Comparison of ENCODE assay signal across 1 cellular context in the genomic region with DNA sequence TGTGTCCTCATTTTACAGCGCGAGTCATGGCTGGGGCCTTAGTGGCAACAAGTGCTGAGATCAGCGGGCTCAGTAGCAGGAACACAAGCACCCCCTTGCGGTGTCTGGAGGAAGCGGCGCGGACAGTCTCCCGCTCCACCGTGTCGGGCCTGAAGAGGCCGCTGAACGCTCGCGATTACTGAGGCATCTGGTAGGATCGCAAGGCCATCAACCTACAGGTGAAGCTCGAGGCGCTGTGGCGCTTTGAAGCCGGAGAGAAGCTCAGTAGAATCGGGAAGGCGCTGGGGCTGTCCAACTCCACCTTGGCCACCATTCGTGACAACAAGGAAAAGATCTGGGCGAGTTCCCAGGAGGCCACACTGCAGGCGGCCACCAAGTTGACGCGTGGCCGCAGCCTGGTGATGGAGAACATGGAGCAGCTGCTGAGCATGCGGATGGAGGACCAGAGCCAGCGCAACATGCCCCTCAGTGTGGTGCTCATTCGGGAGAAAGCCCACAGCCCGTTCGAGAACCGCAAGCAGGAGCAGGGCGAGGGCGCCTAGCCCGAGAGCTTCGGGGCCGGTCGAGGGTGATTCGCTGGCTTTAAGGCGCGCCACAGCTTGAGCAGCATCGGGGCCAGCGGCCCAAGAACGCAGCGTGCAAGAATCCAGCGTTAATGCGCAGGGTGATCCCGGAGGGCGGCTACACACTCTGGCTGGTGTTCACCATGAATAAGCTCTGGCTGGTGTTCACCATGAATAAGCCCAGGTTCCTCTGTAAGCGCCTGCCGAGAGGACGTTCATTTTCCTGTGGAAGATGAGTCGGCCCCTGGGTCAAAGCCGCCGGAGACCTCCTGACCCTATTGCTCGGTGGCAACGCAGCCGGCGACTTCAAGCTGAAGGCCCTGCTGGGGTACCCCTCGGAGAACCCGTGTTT.
TF ChIP-seq lines count a peak whose summit lies in the region.

No MANE protein-coding gene starts in this region.

TF ChIP-seq in K562, 482 proteins besides CTCF, POLR2A, EP300 and RAD21 (continued from another document and continues in another):
- TF ChIP-seq, protein P1, sequence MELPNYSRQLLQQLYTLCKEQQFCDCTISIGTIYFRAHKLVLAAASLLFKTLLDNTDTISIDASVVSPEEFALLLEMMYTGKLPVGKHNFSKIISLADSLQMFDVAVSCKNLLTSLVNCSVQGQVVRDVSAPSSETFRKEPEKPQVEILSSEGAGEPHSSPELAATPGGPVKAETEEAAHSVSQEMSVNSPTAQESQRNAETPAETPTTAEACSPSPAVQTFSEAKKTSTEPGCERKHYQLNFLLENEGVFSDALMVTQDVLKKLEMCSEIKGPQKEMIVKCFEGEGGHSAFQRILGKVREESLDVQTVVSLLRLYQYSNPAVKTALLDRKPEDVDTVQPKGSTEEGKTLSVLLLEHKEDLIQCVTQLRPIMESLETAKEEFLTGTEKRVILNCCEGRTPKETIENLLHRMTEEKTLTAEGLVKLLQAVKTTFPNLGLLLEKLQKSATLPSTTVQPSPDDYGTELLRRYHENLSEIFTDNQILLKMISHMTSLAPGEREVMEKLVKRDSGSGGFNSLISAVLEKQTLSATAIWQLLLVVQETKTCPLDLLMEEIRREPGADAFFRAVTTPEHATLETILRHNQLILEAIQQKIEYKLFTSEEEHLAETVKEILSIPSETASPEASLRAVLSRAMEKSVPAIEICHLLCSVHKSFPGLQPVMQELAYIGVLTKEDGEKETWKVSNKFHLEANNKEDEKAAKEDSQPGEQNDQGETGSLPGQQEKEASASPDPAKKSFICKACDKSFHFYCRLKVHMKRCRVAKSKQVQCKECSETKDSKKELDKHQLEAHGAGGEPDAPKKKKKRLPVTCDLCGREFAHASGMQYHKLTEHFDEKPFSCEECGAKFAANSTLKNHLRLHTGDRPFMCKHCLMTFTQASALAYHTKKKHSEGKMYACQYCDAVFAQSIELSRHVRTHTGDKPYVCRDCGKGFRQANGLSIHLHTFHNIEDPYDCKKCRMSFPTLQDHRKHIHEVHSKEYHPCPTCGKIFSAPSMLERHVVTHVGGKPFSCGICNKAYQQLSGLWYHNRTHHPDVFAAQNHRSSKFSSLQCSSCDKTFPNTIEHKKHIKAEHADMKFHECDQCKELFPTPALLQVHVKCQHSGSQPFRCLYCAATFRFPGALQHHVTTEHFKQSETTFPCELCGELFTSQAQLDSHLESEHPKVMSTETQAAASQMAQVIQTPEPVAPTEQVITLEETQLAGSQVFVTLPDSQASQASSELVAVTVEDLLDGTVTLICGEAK (IDR thresholded peaks at IDR 0.05): peak; percentile 63
- TF ChIP-seq, protein P1 (CRISPR knock-in tag; IDR thresholded peaks at IDR 0.05): no peak
- TF ChIP-seq, protein P2, sequence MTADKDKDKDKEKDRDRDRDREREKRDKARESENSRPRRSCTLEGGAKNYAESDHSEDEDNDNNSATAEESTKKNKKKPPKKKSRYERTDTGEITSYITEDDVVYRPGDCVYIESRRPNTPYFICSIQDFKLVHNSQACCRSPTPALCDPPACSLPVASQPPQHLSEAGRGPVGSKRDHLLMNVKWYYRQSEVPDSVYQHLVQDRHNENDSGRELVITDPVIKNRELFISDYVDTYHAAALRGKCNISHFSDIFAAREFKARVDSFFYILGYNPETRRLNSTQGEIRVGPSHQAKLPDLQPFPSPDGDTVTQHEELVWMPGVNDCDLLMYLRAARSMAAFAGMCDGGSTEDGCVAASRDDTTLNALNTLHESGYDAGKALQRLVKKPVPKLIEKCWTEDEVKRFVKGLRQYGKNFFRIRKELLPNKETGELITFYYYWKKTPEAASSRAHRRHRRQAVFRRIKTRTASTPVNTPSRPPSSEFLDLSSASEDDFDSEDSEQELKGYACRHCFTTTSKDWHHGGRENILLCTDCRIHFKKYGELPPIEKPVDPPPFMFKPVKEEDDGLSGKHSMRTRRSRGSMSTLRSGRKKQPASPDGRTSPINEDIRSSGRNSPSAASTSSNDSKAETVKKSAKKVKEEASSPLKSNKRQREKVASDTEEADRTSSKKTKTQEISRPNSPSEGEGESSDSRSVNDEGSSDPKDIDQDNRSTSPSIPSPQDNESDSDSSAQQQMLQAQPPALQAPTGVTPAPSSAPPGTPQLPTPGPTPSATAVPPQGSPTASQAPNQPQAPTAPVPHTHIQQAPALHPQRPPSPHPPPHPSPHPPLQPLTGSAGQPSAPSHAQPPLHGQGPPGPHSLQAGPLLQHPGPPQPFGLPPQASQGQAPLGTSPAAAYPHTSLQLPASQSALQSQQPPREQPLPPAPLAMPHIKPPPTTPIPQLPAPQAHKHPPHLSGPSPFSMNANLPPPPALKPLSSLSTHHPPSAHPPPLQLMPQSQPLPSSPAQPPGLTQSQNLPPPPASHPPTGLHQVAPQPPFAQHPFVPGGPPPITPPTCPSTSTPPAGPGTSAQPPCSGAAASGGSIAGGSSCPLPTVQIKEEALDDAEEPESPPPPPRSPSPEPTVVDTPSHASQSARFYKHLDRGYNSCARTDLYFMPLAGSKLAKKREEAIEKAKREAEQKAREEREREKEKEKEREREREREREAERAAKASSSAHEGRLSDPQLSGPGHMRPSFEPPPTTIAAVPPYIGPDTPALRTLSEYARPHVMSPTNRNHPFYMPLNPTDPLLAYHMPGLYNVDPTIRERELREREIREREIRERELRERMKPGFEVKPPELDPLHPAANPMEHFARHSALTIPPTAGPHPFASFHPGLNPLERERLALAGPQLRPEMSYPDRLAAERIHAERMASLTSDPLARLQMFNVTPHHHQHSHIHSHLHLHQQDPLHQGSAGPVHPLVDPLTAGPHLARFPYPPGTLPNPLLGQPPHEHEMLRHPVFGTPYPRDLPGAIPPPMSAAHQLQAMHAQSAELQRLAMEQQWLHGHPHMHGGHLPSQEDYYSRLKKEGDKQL (CRISPR knock-in tag; IDR thresholded peaks at IDR 0.05; ENCODE audit: borderline replicate concordance): no peak
- TF ChIP-seq RHOXF2B (CRISPR knock-in tag; conservative IDR thresholded peaks at IDR 0.05) (no peak), NR2C1 (IDR thresholded peaks at IDR 0.05) (peak; percentile 67; the same call in 1 of the 2 replicates), NR2C1 (tag; IDR thresholded peaks at IDR 0.05) (peak; percentile 41; the same call in 1 of the 2 replicates), JUN (IDR thresholded peaks at IDR 0.05; ENCODE audit: borderline replicate concordance, low read depth, low read length) (peak; percentile 84; the same call in 1 of the 2 replicates), JUN (CRISPR knock-in tag; IDR thresholded peaks at IDR 0.05; ENCODE audit: borderline replicate concordance) (no peak), ZC3H4 (CRISPR knock-in tag; IDR thresholded peaks at IDR 0.05; ENCODE audit: borderline replicate concordance) (no peak), DNMT1 (IDR thresholded peaks at IDR 0.05) (no peak), PRMT5 (CRISPR knock-in tag; IDR thresholded peaks at IDR 0.05) (no peak), ZNF134 (CRISPR knock-in tag; conservative IDR thresholded peaks at IDR 0.05) (no peak), RCOR1 (IDR thresholded peaks at IDR 0.05; ENCODE audit: borderline replicate concordance in 1 of 2, low read depth in 2 of 2, low read length in 2 of 2) (peak in 1 of 2 experiments; percentile 82; a peak in 2 of 4 replicates), ELF1 (tag; IDR thresholded peaks at IDR 0.05) (no peak), NFXL1 (CRISPR knock-in tag; IDR thresholded peaks at IDR 0.05) (no peak), STAT5A (IDR thresholded peaks at IDR 0.05; ENCODE audit: borderline replicate concordance, low read length) (no peak), CBX3 (IDR thresholded peaks at IDR 0.05; ENCODE audit: borderline replicate concordance in 1 of 2, low read length in 2 of 2) (peak in 1 of 2 experiments; percentile 92; a peak in 1 of 3 replicates), EWSR1 (IDR thresholded peaks at IDR 0.05; ENCODE audit: borderline replicate concordance, low read depth, partially characterized antibody) (no peak), LCOR (CRISPR knock-in tag; IDR thresholded peaks at IDR 0.05) (peak; percentile 73; the same call in 1 of the 2 replicates), ZNF583 (CRISPR knock-in tag; IDR thresholded peaks at IDR 0.05) (peak; percentile 45; the same call in 1 of the 2 replicates), GABPB1 (CRISPR knock-in tag; IDR thresholded peaks at IDR 0.05) (peak; percentile 88), TGIF2 (CRISPR knock-in tag; IDR thresholded peaks at IDR 0.05) (no peak)
- TF ChIP-seq, protein P3, sequence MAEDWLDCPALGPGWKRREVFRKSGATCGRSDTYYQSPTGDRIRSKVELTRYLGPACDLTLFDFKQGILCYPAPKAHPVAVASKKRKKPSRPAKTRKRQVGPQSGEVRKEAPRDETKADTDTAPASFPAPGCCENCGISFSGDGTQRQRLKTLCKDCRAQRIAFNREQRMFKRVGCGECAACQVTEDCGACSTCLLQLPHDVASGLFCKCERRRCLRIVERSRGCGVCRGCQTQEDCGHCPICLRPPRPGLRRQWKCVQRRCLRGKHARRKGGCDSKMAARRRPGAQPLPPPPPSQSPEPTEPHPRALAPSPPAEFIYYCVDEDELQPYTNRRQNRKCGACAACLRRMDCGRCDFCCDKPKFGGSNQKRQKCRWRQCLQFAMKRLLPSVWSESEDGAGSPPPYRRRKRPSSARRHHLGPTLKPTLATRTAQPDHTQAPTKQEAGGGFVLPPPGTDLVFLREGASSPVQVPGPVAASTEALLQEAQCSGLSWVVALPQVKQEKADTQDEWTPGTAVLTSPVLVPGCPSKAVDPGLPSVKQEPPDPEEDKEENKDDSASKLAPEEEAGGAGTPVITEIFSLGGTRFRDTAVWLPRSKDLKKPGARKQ (CRISPR knock-in tag; IDR thresholded peaks at IDR 0.05): peak; percentile 96
- TF ChIP-seq, protein P4, sequence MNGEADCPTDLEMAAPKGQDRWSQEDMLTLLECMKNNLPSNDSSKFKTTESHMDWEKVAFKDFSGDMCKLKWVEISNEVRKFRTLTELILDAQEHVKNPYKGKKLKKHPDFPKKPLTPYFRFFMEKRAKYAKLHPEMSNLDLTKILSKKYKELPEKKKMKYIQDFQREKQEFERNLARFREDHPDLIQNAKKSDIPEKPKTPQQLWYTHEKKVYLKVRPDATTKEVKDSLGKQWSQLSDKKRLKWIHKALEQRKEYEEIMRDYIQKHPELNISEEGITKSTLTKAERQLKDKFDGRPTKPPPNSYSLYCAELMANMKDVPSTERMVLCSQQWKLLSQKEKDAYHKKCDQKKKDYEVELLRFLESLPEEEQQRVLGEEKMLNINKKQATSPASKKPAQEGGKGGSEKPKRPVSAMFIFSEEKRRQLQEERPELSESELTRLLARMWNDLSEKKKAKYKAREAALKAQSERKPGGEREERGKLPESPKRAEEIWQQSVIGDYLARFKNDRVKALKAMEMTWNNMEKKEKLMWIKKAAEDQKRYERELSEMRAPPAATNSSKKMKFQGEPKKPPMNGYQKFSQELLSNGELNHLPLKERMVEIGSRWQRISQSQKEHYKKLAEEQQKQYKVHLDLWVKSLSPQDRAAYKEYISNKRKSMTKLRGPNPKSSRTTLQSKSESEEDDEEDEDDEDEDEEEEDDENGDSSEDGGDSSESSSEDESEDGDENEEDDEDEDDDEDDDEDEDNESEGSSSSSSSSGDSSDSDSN (IDR thresholded peaks at IDR 0.05; ENCODE audit: borderline replicate concordance in 1 of 2, low read depth in 2 of 2, low read length in 2 of 2): peak in 1 of 2 experiments; percentile 55; a peak in 1 of 4 replicates
- TF ChIP-seq, protein P5, sequence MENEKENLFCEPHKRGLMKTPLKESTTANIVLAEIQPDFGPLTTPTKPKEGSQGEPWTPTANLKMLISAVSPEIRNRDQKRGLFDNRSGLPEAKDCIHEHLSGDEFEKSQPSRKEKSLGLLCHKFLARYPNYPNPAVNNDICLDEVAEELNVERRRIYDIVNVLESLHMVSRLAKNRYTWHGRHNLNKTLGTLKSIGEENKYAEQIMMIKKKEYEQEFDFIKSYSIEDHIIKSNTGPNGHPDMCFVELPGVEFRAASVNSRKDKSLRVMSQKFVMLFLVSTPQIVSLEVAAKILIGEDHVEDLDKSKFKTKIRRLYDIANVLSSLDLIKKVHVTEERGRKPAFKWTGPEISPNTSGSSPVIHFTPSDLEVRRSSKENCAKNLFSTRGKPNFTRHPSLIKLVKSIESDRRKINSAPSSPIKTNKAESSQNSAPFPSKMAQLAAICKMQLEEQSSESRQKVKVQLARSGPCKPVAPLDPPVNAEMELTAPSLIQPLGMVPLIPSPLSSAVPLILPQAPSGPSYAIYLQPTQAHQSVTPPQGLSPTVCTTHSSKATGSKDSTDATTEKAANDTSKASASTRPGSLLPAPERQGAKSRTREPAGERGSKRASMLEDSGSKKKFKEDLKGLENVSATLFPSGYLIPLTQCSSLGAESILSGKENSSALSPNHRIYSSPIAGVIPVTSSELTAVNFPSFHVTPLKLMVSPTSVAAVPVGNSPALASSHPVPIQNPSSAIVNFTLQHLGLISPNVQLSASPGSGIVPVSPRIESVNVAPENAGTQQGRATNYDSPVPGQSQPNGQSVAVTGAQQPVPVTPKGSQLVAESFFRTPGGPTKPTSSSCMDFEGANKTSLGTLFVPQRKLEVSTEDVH (IDR thresholded peaks at IDR 0.05; ENCODE audit: low read depth, partially characterized antibody): peak; percentile 73
- TF ChIP-seq, protein P6, sequence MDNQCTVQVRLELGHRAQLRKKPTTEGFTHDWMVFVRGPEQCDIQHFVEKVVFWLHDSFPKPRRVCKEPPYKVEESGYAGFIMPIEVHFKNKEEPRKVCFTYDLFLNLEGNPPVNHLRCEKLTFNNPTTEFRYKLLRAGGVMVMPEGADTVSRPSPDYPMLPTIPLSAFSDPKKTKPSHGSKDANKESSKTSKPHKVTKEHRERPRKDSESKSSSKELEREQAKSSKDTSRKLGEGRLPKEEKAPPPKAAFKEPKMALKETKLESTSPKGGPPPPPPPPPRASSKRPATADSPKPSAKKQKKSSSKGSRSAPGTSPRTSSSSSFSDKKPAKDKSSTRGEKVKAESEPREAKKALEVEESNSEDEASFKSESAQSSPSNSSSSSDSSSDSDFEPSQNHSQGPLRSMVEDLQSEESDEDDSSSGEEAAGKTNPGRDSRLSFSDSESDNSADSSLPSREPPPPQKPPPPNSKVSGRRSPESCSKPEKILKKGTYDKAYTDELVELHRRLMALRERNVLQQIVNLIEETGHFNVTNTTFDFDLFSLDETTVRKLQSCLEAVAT (IDR thresholded peaks at IDR 0.05): peak in 1 of 2 experiments; percentile 82; a peak in 2 of 4 replicates
